Comparison of ENCODE assay signal across 7 cellular contexts in the genomic region with DNA sequence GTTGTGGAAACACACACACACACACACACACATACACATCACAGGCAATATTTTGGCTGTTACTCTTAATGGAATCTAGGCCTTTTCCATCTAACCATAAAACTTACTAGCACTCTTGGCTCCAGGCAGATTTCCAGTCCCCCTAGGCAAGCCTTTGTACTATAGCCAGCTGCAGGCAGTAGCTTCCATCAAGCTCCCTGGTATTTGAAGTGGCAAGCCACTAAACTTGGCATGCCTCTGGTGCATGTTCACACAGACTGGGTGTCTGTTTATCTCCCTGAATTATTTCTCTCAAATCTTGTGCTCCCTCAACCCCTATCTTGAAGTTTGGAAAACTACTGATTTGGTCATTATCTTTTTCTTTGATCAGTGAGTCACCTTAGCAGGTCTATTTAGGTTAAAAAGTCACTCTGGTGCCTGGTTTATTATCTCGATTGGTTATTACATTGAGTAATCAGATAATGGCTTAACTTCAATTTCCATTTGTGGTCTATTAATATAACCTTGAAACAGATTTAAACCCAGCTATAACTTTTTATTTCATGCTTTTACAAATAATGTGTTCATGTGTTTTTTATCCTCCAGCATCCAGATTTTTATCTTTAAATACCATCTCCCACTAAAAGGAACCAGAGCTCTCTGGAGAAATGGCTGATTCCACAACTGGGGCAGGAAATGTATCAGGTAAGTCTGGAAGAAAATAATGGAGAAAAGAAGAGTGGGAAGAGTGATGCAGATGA. TPM values are rescaled to one million over a fixed set of nuclear protein-coding genes. Genes with fewer than 3 reads are reported as not detected.
A peak's percentile ranks its signal among the peaks of the same experiment; 100 is the strongest.
DNase-seq lines count a peak whose midpoint lies in the region; ATAC-seq and TF ChIP-seq lines count a peak whose summit lies in the region.

No MANE protein-coding gene starts in this region.

- H3K4me3 ChIP-seq in Caco-2 (ENCODE audit: low read depth, low read length) (no peak overlapping the region), WERI-Rb-1 (ENCODE audit: low read depth, low read length) (no peak overlapping the region)

- peaks cover 22% of the 10 kb centered on the region for H3K36me3 Mint-ChIP-seq in Caco-2 (ENCODE audit: insufficient read depth, unreplicated experiment)
- peaks cover 16% of the 10 kb centered on the region for H3K36me3 Mint-ChIP-seq in HFFc6 (ENCODE audit: low read depth)
- no peaks in the 10 kb centered on the region for H3K36me3 Mint-ChIP-seq in naive B cell

- peaks cover 18% of the 10 kb centered on the region; the same call in 1 of the 2 replicates for H3K4me1 ChIP-seq in Caco-2

- POLR2A ChIA-PET in Caco-2 (lab: Charles Lee) (no interaction called here), RWPE1 (lab: Yijun Ruan, JAX; ENCODE audit: low non-redundant PET) (interaction anchor here (0.7 kb wide), 1 partner anchor 120 kb away, joined by 4 read pairs; no protein-coding TSS in a partner anchor)

- H3K27me3 Mint-ChIP-seq in Caco-2 (ENCODE audit: insufficient read depth, unreplicated experiment) (no peaks in the 10 kb centered on the region), HFFc6 (ENCODE audit: insufficient read depth) (no peaks in the 10 kb centered on the region), naive B cell (no peaks in the 10 kb centered on the region)

- H3K36me3 ChIP-seq in Caco-2 (ENCODE audit: control insufficient read depth, insufficient read depth, low read length) = no peaks in the 10 kb centered on the region
- peaks cover 22% of the 10 kb centered on the region for H3K36me3 ChIP-seq in WERI-Rb-1

- no TSS peak for BruUV-seq in Caco-2 (replicated peaks; lab: Mats Ljungman, UMichigan)

- ATAC-seq in naive B cell (ENCODE audit: low read depth in 2 of 2) = no peak
- no peak for ATAC-seq in HG02798 (IDR thresholded peaks at IDR 0.05; ENCODE audit: poor library complexity, unreplicated experiment)

- DNase-seq in Caco-2 (peak; percentile 9 to 49), HFFc6 (peak; percentile 86), WERI-Rb-1 (no peak), naive B cell (no peak), RWPE1 (ENCODE audit: low spot score) (no peak)
- no peak for DNase-seq in stimulated activated CD4-positive, alpha-beta T cell treated with anti-CD3 and anti-CD28 coated beads, Interleukin-4, amount 100 ng/mL, for 1 hour

- peaks cover 15% of the 10 kb centered on the region for H3K4me1 Mint-ChIP-seq in Caco-2 (ENCODE audit: low read depth, unreplicated experiment)
- H3K4me1 Mint-ChIP-seq in HFFc6 (ENCODE audit: low read depth) = peaks cover 38% of the 10 kb centered on the region
- H3K4me1 Mint-ChIP-seq in naive B cell = peaks cover 13 to 25% (median 23%) of the 10 kb centered on the region in 3 donors

- no peaks in the 10 kb centered on the region for H3K27me3 ChIP-seq in Caco-2 (replicated peaks; ENCODE audit: control insufficient read depth, insufficient read depth, low read length)
- H3K27me3 ChIP-seq in WERI-Rb-1 (ENCODE audit: insufficient read depth, low read depth, severe bottlenecking) = no peaks in the 10 kb centered on the region

- H3K4me3 Mint-ChIP-seq in Caco-2 (ENCODE audit: unreplicated experiment) = no peak overlapping the region
- peak overlapping the region; percentile 22 for H3K4me3 Mint-ChIP-seq in HFFc6
- peak overlapping the region in 5 of 8 donors; percentile 17 to 64 (median 42) for H3K4me3 Mint-ChIP-seq in naive B cell

- H3K27ac Mint-ChIP-seq in Caco-2 (ENCODE audit: unreplicated experiment) (peak overlapping the region; percentile 88), HFFc6 (peak overlapping the region; percentile 43), naive B cell (peak overlapping the region in 2 of 6 donors; percentile 47 to 60)

- H3K27ac ChIP-seq in WERI-Rb-1 (peak overlapping the region; percentile 98), RWPE1 (no peak overlapping the region)

- TF ChIP-seq CTCF in Caco-2 (IDR thresholded peaks at IDR 0.05; ENCODE audit: insufficient read depth in 1 of 2, low read depth in 1 of 2, low read length in 1 of 2, severe bottlenecking in 1 of 2, unreplicated experiment in 1 of 2) = no peak
- no peak for TF ChIP-seq CTCF in HFFc6 (IDR thresholded peaks at IDR 0.05)
- TF ChIP-seq CTCF in WERI-Rb-1 (IDR thresholded peaks at IDR 0.05; ENCODE audit: low read depth, low read length) = no peak
- TF ChIP-seq CTCF in RWPE1 (conservative IDR thresholded peaks at IDR 0.05; ENCODE audit: low read depth) = no peak

- intact Hi-C loops in Caco-2 (cut with micrococcal nuclease; ENCODE audit: unreplicated experiment) = loop anchor here (5.0 to 10.0 kb wide), 2 partner anchors 56 to 128 kb away; a partner anchor contains a TSS

- no peaks in the 10 kb centered on the region for H3K9me3 ChIP-seq in Caco-2
- H3K9me3 ChIP-seq in WERI-Rb-1 (ENCODE audit: severe bottlenecking) = no peaks in the 10 kb centered on the region

- H3K9me3 Mint-ChIP-seq in Caco-2 (ENCODE audit: unreplicated experiment) (no peaks in the 10 kb centered on the region), HFFc6 (no peaks in the 10 kb centered on the region), naive B cell (no peaks in the 10 kb centered on the region)

- CTCF ChIA-PET in Caco-2 (lab: Charles Lee) (no interaction called here), RWPE1 (lab: Yijun Ruan, JAX) (interaction anchor here (0.6 to 1.0 kb wide), 4 partner anchors 24 to 1352 kb away, joined by 4 to 8 read pairs (median 4); no protein-coding TSS in a partner anchor)

RNA-seq across cellular contexts. Expression of a gene that starts 2.7 kb away (rescaled TPM):
- 34.3 and 36.1 TPM in 2 replicates for total RNA-seq in Caco-2 (2022)
- total RNA-seq in HFFc6 (2021; fragmentation: NEBNext Ultra II Directional; extraction: Animal tissue kit (Norgen Biotek cat#: 25700)) = 10 to 100 TPM; 16.1 to 18.2 (median 17.3) TPM
- 10 to 100 TPM; 13.2 to 23.1 (median 17.4) TPM for polyA plus RNA-seq in naive B cell (ENCODE audit: low read depth in 6 of 6)

RNA-seq across cellular contexts. Expression of a gene that starts 54.4 kb away (rescaled TPM):
- total RNA-seq in Caco-2 (2022) = 7.6 and 9.3 TPM in 2 replicates
- 10 to 100 TPM; 14.7 to 25.2 (median 21.5) TPM for total RNA-seq in HFFc6 (2021; fragmentation: NEBNext Ultra II Directional; extraction: Animal tissue kit (Norgen Biotek cat#: 25700))
- 1 to 10 TPM in 4 of 6 donors, under 1 TPM in 1, not detected in 1; 0.77 to 1.9 (median 1.2) TPM for polyA plus RNA-seq in naive B cell (ENCODE audit: low read depth in 6 of 6)

Comparison
In these comparisons a context has a peak if more than half of its experiments do, and no peak if none do; other contexts are left out.
1. DNase-seq: peak in Caco-2 (2 of 2) and HFFc6 (single experiment); none in WERI-Rb-1 (single experiment), naive B cell (single experiment), RWPE1 (single experiment) and stimulated activated CD4-positive, alpha-beta T cell treated with anti-CD3 and anti-CD28 coated beads, Interleukin-4, amount 100 ng/mL, for 1 hour (single experiment).